17 cellular contexts compared by ENCODE assay signal in the genomic region with DNA sequence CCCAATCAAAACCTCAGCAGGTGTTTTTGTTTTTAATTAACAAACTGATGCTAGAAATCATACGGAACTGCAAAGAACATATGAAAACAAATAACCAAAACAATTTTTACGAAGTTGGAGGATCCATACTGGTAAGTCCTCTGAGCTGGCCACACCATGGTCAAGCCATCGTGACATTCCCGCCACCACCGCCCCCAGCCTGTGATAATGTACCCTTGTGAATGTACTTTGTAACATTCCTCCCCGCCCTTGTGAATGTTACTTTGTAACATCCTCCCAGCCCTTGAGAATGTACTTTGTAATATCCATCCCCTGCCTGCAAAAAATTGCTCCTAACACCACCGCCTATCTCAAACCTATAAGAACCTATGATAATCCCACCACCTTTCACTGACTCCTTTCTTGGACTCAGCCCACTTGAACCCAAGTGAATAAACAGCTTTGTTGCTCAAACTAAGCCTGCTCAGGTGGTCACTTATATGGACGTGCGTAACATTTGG.
A peak's percentile ranks its signal among the peaks of the same experiment; 100 is the strongest.
DNase-seq lines count a peak whose midpoint lies in the region; ATAC-seq, FAIRE-seq and TF ChIP-seq lines count a peak whose summit lies in the region.
"Had no signal": no experiment of that assay in that cellular context is flagged by ENCODE, and none has a peak within 500 bp of the region (broad histone marks: within the 10 kb centered on the region; RNA-seq: fewer than 3 reads in every experiment).

No MANE protein-coding gene starts in this region.

- no peaks in the 10 kb centered on the region for H3K27me3 Mint-ChIP-seq in central memory CD8-positive, alpha-beta T cell
- H3K27me3 Mint-ChIP-seq in naive thymus-derived CD8-positive, alpha-beta T cell, result no peaks in the 10 kb centered on the region
- H3K27me3 Mint-ChIP-seq: CD8-positive, alpha-beta memory T cell had no signal

- POLR2A ChIA-PET in HepG2 (lab: Yijun Ruan, JAX), result no interaction called here
- POLR2A ChIA-PET in naive thymus-derived CD8-positive, alpha-beta T cell (lab: Charles Lee), result no interaction called here

- peaks cover 32% of the 10 kb centered on the region for H3K4me1 Mint-ChIP-seq in central memory CD8-positive, alpha-beta T cell
- H3K4me1 Mint-ChIP-seq in naive thymus-derived CD8-positive, alpha-beta T cell, result peaks cover 23 to 50% (median 45%) of the 10 kb centered on the region in 4 donors

- H3K9ac ChIP-seq in HepG2 (ENCODE audit: insufficient read depth, low read depth, low read length), result no peak overlapping the region
- H3K9ac ChIP-seq: BLaER1 treated with 17β-estradiol and CSF1 and Interleukin-3, amounts not matched to agents 10 nM and 100 nM had no signal

- no peak for TF ChIP-seq RAD21 in HepG2 (CRISPR knock-in tag; IDR thresholded peaks at IDR 0.05)

- FAIRE-seq in HepG2 (lab: Jason Lieb, UNC), result no peak
- FAIRE-seq: GM12891, H54 had no signal

- H3K27me3 ChIP-seq in HepG2 (ENCODE audit: control insufficient read depth in 1 of 2, insufficient read depth in 2 of 2, low read length in 2 of 2) (no peaks in the 10 kb centered on the region), right lobe of liver (no peaks in the 10 kb centered on the region)
- H3K27me3 ChIP-seq: BLaER1 treated with 17β-estradiol and CSF1 and Interleukin-3, amounts not matched to agents 10 nM and 100 nM had no signal

- WGBS in HepG2 (ENCODE audit: low lambda C conversion rate), result 97% methylated on average over 9 of the region's 9 CpGs
- WGBS in right lobe of liver (ENCODE audit: insufficient coverage, low coverage, low lambda C conversion rate, missing lambda C conversion rate), result 93% methylated on average over 9 of the region's 9 CpGs
- 96 to 98% methylated on average over 9 of the region's 9 CpGs for WGBS in lower leg skin, 2 donors

- peaks cover 2% of the 10 kb centered on the region for H3K36me3 Mint-ChIP-seq in central memory CD8-positive, alpha-beta T cell (ENCODE audit: insufficient read depth)
- H3K36me3 Mint-ChIP-seq in naive thymus-derived CD8-positive, alpha-beta T cell, result peaks cover 6 to 16% (median 14%) of the 10 kb centered on the region in 3 donors

- TF ChIP-seq POLR2A in HepG2 (IDR thresholded peaks at IDR 0.05; ENCODE audit: insufficient read depth in 1 of 2, low read depth in 2 of 2, low read length in 2 of 2) (no peak), right lobe of liver (IDR thresholded peaks at IDR 0.05) (no peak), lower leg skin (IDR thresholded peaks at IDR 0.05) (no peak)

- H3K9me3 ChIP-seq in HepG2 (ENCODE audit: low read length) (peaks cover 39% of the 10 kb centered on the region), right lobe of liver (no peaks in the 10 kb centered on the region)

- H3K4me2 ChIP-seq in HepG2 (ENCODE audit: low read depth, low read length), result no peak overlapping the region
- H3K4me2 ChIP-seq: BLaER1 treated with 17β-estradiol and CSF1 and Interleukin-3, amounts not matched to agents 10 nM and 100 nM; GM23338 had no signal

- CTCF ChIA-PET in HepG2 (lab: Yijun Ruan, JAX; ENCODE audit: low intra/inter-chr PET ratio, low total read pairs), result no interaction called here

- H3K27ac Mint-ChIP-seq in central memory CD8-positive, alpha-beta T cell (ENCODE audit: low read depth), result peak overlapping the region; percentile 54
- H3K27ac Mint-ChIP-seq in naive thymus-derived CD8-positive, alpha-beta T cell, result peak overlapping the region in 7 of 10 donors; percentile 2 to 68 (median 40)
- H3K27ac Mint-ChIP-seq: GM23338 had no signal

- H3K27ac ChIP-seq in HepG2 (ENCODE audit: extremely low read length, insufficient read depth, low read length), result no peak overlapping the region
- no peak overlapping the region for H3K27ac ChIP-seq in right lobe of liver
- H3K27ac ChIP-seq: BLaER1 treated with 17β-estradiol and CSF1 and Interleukin-3, amounts not matched to agents 10 nM and 100 nM had no signal

- no peak for TF ChIP-seq CTCF in HepG2 (CRISPR knock-in tag; IDR thresholded peaks at IDR 0.05)
- TF ChIP-seq CTCF in right lobe of liver (IDR thresholded peaks at IDR 0.05), result no peak
- TF ChIP-seq CTCF in lower leg skin (IDR thresholded peaks at IDR 0.05), result no peak

- H3K36me3 ChIP-seq in HepG2 (replicated peaks in 1 of 2; ENCODE audit: control insufficient read depth in 1 of 2, insufficient read depth in 2 of 2, low read length in 2 of 2), result peaks cover 4 to 12% of the 10 kb centered on the region in 2 experiments; a peak in 2 of 5 replicates
- no peaks in the 10 kb centered on the region for H3K36me3 ChIP-seq in right lobe of liver

- H3K9me3 Mint-ChIP-seq in central memory CD8-positive, alpha-beta T cell, result no peaks in the 10 kb centered on the region
- H3K9me3 Mint-ChIP-seq in naive thymus-derived CD8-positive, alpha-beta T cell, result peaks cover 0 to 17% (median 4%) of the 10 kb centered on the region in 9 donors
- H3K9me3 Mint-ChIP-seq: CD8-positive, alpha-beta memory T cell; GM23338 had no signal

- no peaks in the 10 kb centered on the region for H4K20me1 ChIP-seq in HepG2 (ENCODE audit: insufficient read depth, low read length)

- H2AFZ ChIP-seq in HepG2 (ENCODE audit: low read length), result no peak overlapping the region
- H2AFZ ChIP-seq: GM23338 had no signal

- ATAC-seq in HepG2, result no peak
- no peak for ATAC-seq in right lobe of liver
- no peak for ATAC-seq in central memory CD8-positive, alpha-beta T cell (replicated peaks; ENCODE audit: extremely low read depth, poor library complexity, severe bottlenecking)
- no peak for ATAC-seq in naive thymus-derived CD8-positive, alpha-beta T cell
- no peak for ATAC-seq in GM18519 (IDR thresholded peaks at IDR 0.05; ENCODE audit: low FRiP score, unreplicated experiment)
- ATAC-seq: GM23338 had no signal

- DNase-seq in HepG2 (ENCODE audit: low spot score) (no peak), right lobe of liver (no peak), HPDE6-E6E7 (ENCODE audit: extremely low spot score) (no peak), lower leg skin (ENCODE audit: low spot score in 2 of 2) (no peak)
- DNase-seq in central memory CD8-positive, alpha-beta T cell (ENCODE audit: low spot score in 2 of 2), result no peak
- DNase-seq in naive thymus-derived CD8-positive, alpha-beta T cell, result no peak
- DNase-seq: 8988T; CD8-positive, alpha-beta memory T cell; COR-L47; DMS 273 treated with DMSO at 0.1 percent for 48 hours; DMS53; HCEC 1CT had no signal

- H3K4me1 ChIP-seq in HepG2 (ENCODE audit: insufficient read depth, low read length) (no peaks in the 10 kb centered on the region), right lobe of liver (no peaks in the 10 kb centered on the region)
- H3K4me1 ChIP-seq: BLaER1 treated with 17β-estradiol and CSF1 and Interleukin-3, amounts not matched to agents 10 nM and 100 nM had no signal

- peaks cover 30% of the 10 kb centered on the region for H3K79me2 ChIP-seq in HepG2 (ENCODE audit: insufficient read depth, low read length)

- no peak for TF ChIP-seq EP300 in HepG2 (IDR thresholded peaks at IDR 0.05; ENCODE audit: low read depth in 2 of 2, low read length in 2 of 2)
- no peak for TF ChIP-seq EP300 in HepG2 (CRISPR knock-in tag; IDR thresholded peaks at IDR 0.05; ENCODE audit: borderline replicate concordance)

- no TSS peak for BruUV-seq in HepG2 (replicated peaks; lab: Mats Ljungman, UMichigan)

- intact Hi-C loops in HepG2 (cut with micrococcal nuclease; ENCODE audit: unreplicated experiment) (loop anchor here (5.0 kb wide), 1 partner anchor 1356 kb away; no protein-coding TSS in a partner anchor), right lobe of liver (cut with DNase I) (no loop called here), lower leg skin (cut with DNase I; ENCODE audit: low total_unique reads) (no loop called here)

- H3K4me3 Mint-ChIP-seq in central memory CD8-positive, alpha-beta T cell, result no peak overlapping the region
- H3K4me3 Mint-ChIP-seq in naive thymus-derived CD8-positive, alpha-beta T cell, result no peak overlapping the region
- H3K4me3 Mint-ChIP-seq: CD8-positive, alpha-beta memory T cell; GM23338 had no signal

- in situ Hi-C loops in HepG2 (cut with HindIII; ENCODE audit: extremely low pct_ligation_motif_present, low pct_unique_long_range_greater_than_20kb), result no loop called here

- H3K4me3 ChIP-seq in HepG2 (replicated peaks in 1 of 3; ENCODE audit: insufficient read depth in 1 of 3, low read depth in 2 of 3, low read length in 3 of 3), result no peak overlapping the region
- H3K4me3 ChIP-seq in right lobe of liver, result no peak overlapping the region
- no peak overlapping the region for H3K4me3 ChIP-seq in lower leg skin (ENCODE audit: low read depth, poor library complexity, severe bottlenecking)
- H3K4me3 ChIP-seq: BLaER1 treated with 17β-estradiol and CSF1 and Interleukin-3, amounts not matched to agents 10 nM and 100 nM; GM23338 had no signal

TF ChIP-seq in HepG2, 621 proteins besides CTCF, POLR2A, EP300 and RAD21:
- TF ChIP-seq, protein P1, sequence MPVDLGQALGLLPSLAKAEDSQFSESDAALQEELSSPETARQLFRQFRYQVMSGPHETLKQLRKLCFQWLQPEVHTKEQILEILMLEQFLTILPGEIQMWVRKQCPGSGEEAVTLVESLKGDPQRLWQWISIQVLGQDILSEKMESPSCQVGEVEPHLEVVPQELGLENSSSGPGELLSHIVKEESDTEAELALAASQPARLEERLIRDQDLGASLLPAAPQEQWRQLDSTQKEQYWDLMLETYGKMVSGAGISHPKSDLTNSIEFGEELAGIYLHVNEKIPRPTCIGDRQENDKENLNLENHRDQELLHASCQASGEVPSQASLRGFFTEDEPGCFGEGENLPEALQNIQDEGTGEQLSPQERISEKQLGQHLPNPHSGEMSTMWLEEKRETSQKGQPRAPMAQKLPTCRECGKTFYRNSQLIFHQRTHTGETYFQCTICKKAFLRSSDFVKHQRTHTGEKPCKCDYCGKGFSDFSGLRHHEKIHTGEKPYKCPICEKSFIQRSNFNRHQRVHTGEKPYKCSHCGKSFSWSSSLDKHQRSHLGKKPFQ (CRISPR knock-in tag; IDR thresholded peaks at IDR 0.05; ENCODE audit: insufficient replicate concordance), result no peak
- TF ChIP-seq, protein P2, sequence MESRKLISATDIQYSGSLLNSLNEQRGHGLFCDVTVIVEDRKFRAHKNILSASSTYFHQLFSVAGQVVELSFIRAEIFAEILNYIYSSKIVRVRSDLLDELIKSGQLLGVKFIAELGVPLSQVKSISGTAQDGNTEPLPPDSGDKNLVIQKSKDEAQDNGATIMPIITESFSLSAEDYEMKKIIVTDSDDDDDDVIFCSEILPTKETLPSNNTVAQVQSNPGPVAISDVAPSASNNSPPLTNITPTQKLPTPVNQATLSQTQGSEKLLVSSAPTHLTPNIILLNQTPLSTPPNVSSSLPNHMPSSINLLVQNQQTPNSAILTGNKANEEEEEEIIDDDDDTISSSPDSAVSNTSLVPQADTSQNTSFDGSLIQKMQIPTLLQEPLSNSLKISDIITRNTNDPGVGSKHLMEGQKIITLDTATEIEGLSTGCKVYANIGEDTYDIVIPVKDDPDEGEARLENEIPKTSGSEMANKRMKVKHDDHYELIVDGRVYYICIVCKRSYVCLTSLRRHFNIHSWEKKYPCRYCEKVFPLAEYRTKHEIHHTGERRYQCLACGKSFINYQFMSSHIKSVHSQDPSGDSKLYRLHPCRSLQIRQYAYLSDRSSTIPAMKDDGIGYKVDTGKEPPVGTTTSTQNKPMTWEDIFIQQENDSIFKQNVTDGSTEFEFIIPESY (CRISPR knock-in tag; IDR thresholded peaks at IDR 0.05), result peak; percentile 76; the same call in 1 of the 2 replicates
- TF ChIP-seq SOX6 (IDR thresholded peaks at IDR 0.05), result no peak
- TF ChIP-seq SOX6 (CRISPR knock-in tag; IDR thresholded peaks at IDR 0.05), result no peak
